Comparison of ENCODE assay signal across 22 cellular contexts in genomic region chr11:14136561-14136960, GRCh38.
DNase-seq lines count a peak whose midpoint lies in the region; FAIRE-seq and TF ChIP-seq lines count a peak whose summit lies in the region.
"Had no signal": no experiment of that assay in that cellular context is flagged by ENCODE, and none has a peak within 500 bp of the region (broad histone marks: within the 10 kb centered on the region; RNA-seq: fewer than 3 reads in every experiment).

No MANE protein-coding gene starts in this region.

- H3K4me3 ChIP-seq in AG10803 (ENCODE audit: low read length): no peak overlapping the region
- no peak overlapping the region for H3K4me3 ChIP-seq in effector memory CD4-positive, alpha-beta T cell (ENCODE audit: insufficient read depth, low read depth, low read length, poor library complexity, severe bottlenecking)
- H3K4me3 ChIP-seq: BLaER1 treated with 17β-estradiol and CSF1 and Interleukin-3, amounts not matched to agents 10 nM and 100 nM had no signal

- no peaks in the 10 kb centered on the region for H3K9me3 ChIP-seq in effector memory CD4-positive, alpha-beta T cell (ENCODE audit: control insufficient read depth, low read length)
- H3K9me3 ChIP-seq: BLaER1 treated with 17β-estradiol and CSF1 and Interleukin-3, amounts not matched to agents 10 nM and 100 nM; Caco-2 had no signal

- H3K27ac ChIP-seq in effector memory CD4-positive, alpha-beta T cell (ENCODE audit: insufficient read depth, low read length, poor library complexity, severe bottlenecking): no peak overlapping the region
- H3K27ac ChIP-seq: BLaER1 treated with 17β-estradiol and CSF1 and Interleukin-3, amounts not matched to agents 10 nM and 100 nM; C4-2B had no signal

- no peak for TF ChIP-seq CTCF in AG10803 (conservative IDR thresholded peaks at IDR 0.05; ENCODE audit: low read length)

- peak; percentile 91 for FAIRE-seq in endometrium (lab: Jason Lieb, UNC)
- FAIRE-seq: A204.1, D721Med, G401.6, GM12891, GM19239 had no signal

- no peaks in the 10 kb centered on the region for H3K36me3 ChIP-seq in effector memory CD4-positive, alpha-beta T cell (ENCODE audit: control insufficient read depth, insufficient read depth, low read length)
- H3K36me3 ChIP-seq: BLaER1 treated with 17β-estradiol and CSF1 and Interleukin-3, amounts not matched to agents 10 nM and 100 nM had no signal

- no peaks in the 10 kb centered on the region for H3K4me1 ChIP-seq in effector memory CD4-positive, alpha-beta T cell (ENCODE audit: control insufficient read depth, insufficient read depth, low read length, poor library complexity, severe bottlenecking)
- H3K4me1 ChIP-seq: BLaER1 treated with 17β-estradiol and CSF1 and Interleukin-3, amounts not matched to agents 10 nM and 100 nM had no signal

- no peaks in the 10 kb centered on the region for H3K27me3 ChIP-seq in effector memory CD4-positive, alpha-beta T cell (replicated peaks; ENCODE audit: control insufficient read depth, insufficient read depth, low read length, poor library complexity, severe bottlenecking)
- H3K27me3 ChIP-seq: BLaER1 treated with 17β-estradiol and CSF1 and Interleukin-3, amounts not matched to agents 10 nM and 100 nM had no signal

- DNase-seq in AG10803 (ENCODE audit: low read depth) (peak; percentile 11), fibroblast of gingiva (ENCODE audit: low read depth) (peak; percentile 27), NCI-H2081 treated with DMSO at 0.1 percent for 48 hours (lab: John Stamatoyannopoulos, UW) (no peak), amniotic stem cell (lab: John Stamatoyannopoulos, UW) (no peak)
- no peak for DNase-seq in effector memory CD4-positive, alpha-beta T cell
- DNase-seq: 8988T; ACHN; AML-193; Caco-2; Calu3; CD4-positive, alpha-beta T cell; CD8-positive, alpha-beta T cell; DMS79 treated with DMSO at 0.1 percent for 48 hours; GF-D8 had no signal

Comparison
In these comparisons a context has a peak if more than half of its experiments do, and no peak if none do; other contexts are left out.
1. DNase-seq: peak in AG10803 (single experiment) and fibroblast of gingiva (single experiment); none in NCI-H2081 treated with DMSO at 0.1 percent for 48 hours (single experiment), amniotic stem cell (single experiment) and effector memory CD4-positive, alpha-beta T cell (0 of 3).